In genomic region chr3:32684029-32684799, GRCh38 we compare ENCODE assay signal across 2 cellular contexts.
TF ChIP-seq lines count a peak whose summit lies in the region.

No MANE protein-coding gene starts in this region.

TF ChIP-seq in SK-N-SH, 30 proteins besides CTCF, POLR2A, EP300 and RAD21:
- no peak for TF ChIP-seq PBX3 (IDR thresholded peaks at IDR 0.05)
- no peak for TF ChIP-seq JUND (IDR thresholded peaks at IDR 0.05)
- TF ChIP-seq, protein P1, sequence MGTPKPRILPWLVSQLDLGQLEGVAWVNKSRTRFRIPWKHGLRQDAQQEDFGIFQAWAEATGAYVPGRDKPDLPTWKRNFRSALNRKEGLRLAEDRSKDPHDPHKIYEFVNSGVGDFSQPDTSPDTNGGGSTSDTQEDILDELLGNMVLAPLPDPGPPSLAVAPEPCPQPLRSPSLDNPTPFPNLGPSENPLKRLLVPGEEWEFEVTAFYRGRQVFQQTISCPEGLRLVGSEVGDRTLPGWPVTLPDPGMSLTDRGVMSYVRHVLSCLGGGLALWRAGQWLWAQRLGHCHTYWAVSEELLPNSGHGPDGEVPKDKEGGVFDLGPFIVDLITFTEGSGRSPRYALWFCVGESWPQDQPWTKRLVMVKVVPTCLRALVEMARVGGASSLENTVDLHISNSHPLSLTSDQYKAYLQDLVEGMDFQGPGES (IDR thresholded peaks at IDR 0.05; ENCODE audit: low read depth, low read length), result no peak
- no peak for TF ChIP-seq EZH2phosphoT487 (IDR thresholded peaks at IDR 0.05; ENCODE audit: borderline replicate concordance, low read depth)
- no peak for TF ChIP-seq CHD2 (IDR thresholded peaks at IDR 0.05; ENCODE audit: low read length, partially characterized antibody)
- TF ChIP-seq FOXM1 (IDR thresholded peaks at IDR 0.05; ENCODE audit: low read depth), result no peak
- no peak for TF ChIP-seq TAF1 (IDR thresholded peaks at IDR 0.05; ENCODE audit: borderline replicate concordance, low read depth, low read length)
- TF ChIP-seq ZBTB33 (IDR thresholded peaks at IDR 0.05; ENCODE audit: borderline replicate concordance, low read depth), result no peak
- no peak for TF ChIP-seq MEF2A (IDR thresholded peaks at IDR 0.05; ENCODE audit: borderline replicate concordance, low read depth)
- no peak for TF ChIP-seq USF2 (IDR thresholded peaks at IDR 0.05; ENCODE audit: borderline replicate concordance, low read depth, low read length)
- no peak for TF ChIP-seq RXRA (IDR thresholded peaks at IDR 0.05; ENCODE audit: borderline replicate concordance, low read depth)
- no peak for TF ChIP-seq YY1 (IDR thresholded peaks at IDR 0.05; ENCODE audit: low read depth)
- no peak for TF ChIP-seq USF1 (IDR thresholded peaks at IDR 0.05; ENCODE audit: borderline replicate concordance, low read depth)
- TF ChIP-seq RFX5 (IDR thresholded peaks at IDR 0.05; ENCODE audit: low read length), result no peak

TF ChIP-seq in SK-N-SH treated with all-trans-retinoic acid at 6 μM for 48 hours, 23 proteins besides CTCF, POLR2A, EP300 and RAD21 (continued from another document):
- TF ChIP-seq POU6F1 (CRISPR knock-in tag; IDR thresholded peaks at IDR 0.05; ENCODE audit: borderline replicate concordance, low read depth) (no peak), CSDC2 (CRISPR knock-in tag; IDR thresholded peaks at IDR 0.05) (no peak), TCF4 (CRISPR knock-in tag; IDR thresholded peaks at IDR 0.05; ENCODE audit: borderline replicate concordance) (no peak), PATZ1 (CRISPR knock-in tag; IDR thresholded peaks at IDR 0.05; ENCODE audit: borderline replicate concordance) (no peak), GLIS3 (CRISPR knock-in tag; IDR thresholded peaks at IDR 0.05) (no peak), SNAI2 (CRISPR knock-in tag; IDR thresholded peaks at IDR 0.05) (no peak), ISL1 (CRISPR knock-in tag; IDR thresholded peaks at IDR 0.05) (no peak), ESRRG (CRISPR knock-in tag; IDR thresholded peaks at IDR 0.05) (no peak), ZNF8 (CRISPR knock-in tag; IDR thresholded peaks at IDR 0.05) (no peak), ZNF70 (CRISPR knock-in tag; IDR thresholded peaks at IDR 0.05) (no peak), PPARA (CRISPR knock-in tag; IDR thresholded peaks at IDR 0.05; ENCODE audit: borderline replicate concordance) (no peak)
